Comparison of ENCODE assay signal across 9 cellular contexts in the genomic region with DNA sequence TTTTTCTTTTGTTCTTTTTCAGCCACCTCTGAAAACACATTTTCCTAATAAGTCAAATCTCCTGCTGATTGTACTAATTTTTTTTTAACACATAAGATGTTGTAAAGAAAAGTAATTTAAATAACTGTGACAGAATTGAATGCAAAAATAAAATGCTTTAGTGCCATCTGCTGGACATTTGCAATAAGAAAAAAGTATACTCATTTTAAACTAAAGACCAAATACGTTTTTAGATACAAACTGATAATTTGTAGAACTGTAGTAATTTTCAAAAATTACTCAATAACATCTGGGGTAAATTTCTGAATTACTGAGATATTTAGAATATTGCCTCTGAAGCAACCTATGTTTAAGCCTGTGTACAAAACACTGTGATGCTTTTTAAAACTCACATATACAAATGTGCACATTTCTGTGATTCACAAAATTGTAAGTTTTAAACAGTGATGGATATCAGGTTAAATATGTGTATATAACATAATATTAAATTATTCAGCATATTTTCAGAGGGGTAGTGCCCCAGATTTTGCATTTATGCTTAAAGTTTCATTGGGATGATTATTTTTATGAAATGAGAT.
DNase-seq lines count a peak whose midpoint lies in the region; ATAC-seq and TF ChIP-seq lines count a peak whose summit lies in the region.
"Had no signal": no experiment of that assay in that cellular context is flagged by ENCODE, and none has a peak within 500 bp of the region (broad histone marks: within the 10 kb centered on the region; RNA-seq: fewer than 3 reads in every experiment).

No MANE protein-coding gene starts in this region.

- TF ChIP-seq CTCF in gastroesophageal sphincter (IDR thresholded peaks at IDR 0.05): peak; percentile 23 to 41 (median 24)

- no peaks in the 10 kb centered on the region for H3K36me3 ChIP-seq in gastroesophageal sphincter

- DNase-seq in AG08395 (ENCODE audit: low spot score): peak; percentile 9
- DNase-seq in H4 (ENCODE audit: low spot score): peak; percentile 12
- peak; percentile 16 for DNase-seq in SK-N-DZ (ENCODE audit: low spot score)
- no peak for DNase-seq in mucosa of gallbladder (ENCODE audit: low spot score)
- DNase-seq in sciatic nerve (ENCODE audit: low spot score): no peak
- DNase-seq: activated CD4-positive, alpha-beta T cell treated with anti-CD3 and anti-CD28 coated beads, Interleukin-2, amount 50 U/mL, for 4 hours had no signal

- peaks cover 9% of the 10 kb centered on the region for H3K27me3 ChIP-seq in gastroesophageal sphincter

- no peaks in the 10 kb centered on the region for H3K4me1 ChIP-seq in gastroesophageal sphincter

- intact Hi-C loops in sciatic nerve (cut with DNase I): no loop called here

- H3K27ac ChIP-seq in gastroesophageal sphincter: no peak overlapping the region

- no peak for TF ChIP-seq EP300 in gastroesophageal sphincter (IDR thresholded peaks at IDR 0.05)

- TF ChIP-seq POLR2A in gastroesophageal sphincter (IDR thresholded peaks at IDR 0.05): no peak

- no peaks in the 10 kb centered on the region for H3K9me3 ChIP-seq in gastroesophageal sphincter

- WGBS in gastroesophageal sphincter (ENCODE audit: low coverage in 1 of 2), 2 donors: 0% methylated on average over 1 of the region's 1 CpG

- ATAC-seq in gastroesophageal sphincter (no peak), GM21390 (IDR thresholded peaks at IDR 0.05; ENCODE audit: unreplicated experiment) (no peak), sciatic nerve (no peak), GM18517 (IDR thresholded peaks at IDR 0.05; ENCODE audit: unreplicated experiment) (no peak)

- H3K4me3 ChIP-seq in gastroesophageal sphincter: no peak overlapping the region

Comparison
In these comparisons a context has a peak if more than half of its experiments do, and no peak if none do; other contexts are left out.
1. DNase-seq: peak in AG08395 (single experiment), H4 (single experiment) and SK-N-DZ (single experiment); none in mucosa of gallbladder (single experiment) and sciatic nerve (single experiment).